Comparison of ENCODE assay signal across 13 cellular contexts in genomic region chrX:2829066-2829430, GRCh38. TPM values are rescaled to one million over a fixed set of nuclear protein-coding genes. Genes with fewer than 3 reads are reported as not detected.
DNase-seq lines count a peak whose midpoint lies in the region; ATAC-seq and TF ChIP-seq lines count a peak whose summit lies in the region.
"Had no signal": no experiment of that assay in that cellular context is flagged by ENCODE, and none has a peak within 500 bp of the region (broad histone marks: within the 10 kb centered on the region; RNA-seq: fewer than 3 reads in every experiment).

No MANE protein-coding gene starts in this region.

- no peak overlapping the region for H3K4me3 Mint-ChIP-seq in activated T-cell treated with anti-CD3 and anti-CD28 coated beads, Interleukin-2, amount 50 U/mL, for 4 hours
- peak overlapping the region; percentile 68 for H3K4me3 Mint-ChIP-seq in mesothelial cell of epicardium
- H3K4me3 Mint-ChIP-seq: activated CD8-positive, alpha-beta T cell treated with anti-CD3 and anti-CD28 coated beads, Interleukin-2, amount 10 ng/mL, durations not matched to agents 7 days and 5 days; memory B cell had no signal

- TF ChIP-seq POLR2A in lower leg skin (IDR thresholded peaks at IDR 0.05), result no peak

- no peak for DNase-seq in activated T-cell treated with anti-CD3 and anti-CD28 coated beads, Interleukin-2, amount 50 U/mL, for 4 hours
- DNase-seq in activated T-cell treated with anti-CD3 and anti-CD28 coated beads, Interleukin-2, amount 50 U/mL, for 1 hour, result no peak
- DNase-seq in mesothelial cell of epicardium (ENCODE audit: low spot score in 2 of 2, unreplicated experiment in 2 of 2), result peak in 1 of 2 experiments; percentile 54
- no peak for DNase-seq in SHP77 (lab: John Stamatoyannopoulos, UW)
- no peak for DNase-seq in lower leg skin (ENCODE audit: low spot score in 2 of 2)
- DNase-seq: activated CD8-positive, alpha-beta T cell treated with anti-CD3 and anti-CD28 coated beads, Interleukin-2, amount 10 ng/mL, durations not matched to agents 7 days and 5 days; central memory CD4-positive, alpha-beta T cell had no signal

- H3K9me3 Mint-ChIP-seq in activated T-cell treated with anti-CD3 and anti-CD28 coated beads, Interleukin-2, amount 50 U/mL, for 4 hours, result no peaks in the 10 kb centered on the region
- H3K9me3 Mint-ChIP-seq in mesothelial cell of epicardium, result no peaks in the 10 kb centered on the region
- H3K9me3 Mint-ChIP-seq: memory B cell had no signal

- H3K27ac Mint-ChIP-seq in mesothelial cell of epicardium, result no peak overlapping the region
- H3K27ac Mint-ChIP-seq: activated CD8-positive, alpha-beta T cell treated with anti-CD3 and anti-CD28 coated beads, Interleukin-2, amount 10 ng/mL, durations not matched to agents 7 days and 5 days; memory B cell had no signal

- no peaks in the 10 kb centered on the region for H3K36me3 Mint-ChIP-seq in activated T-cell treated with anti-CD3 and anti-CD28 coated beads, Interleukin-2, amount 50 U/mL, for 4 hours (ENCODE audit: insufficient read depth)
- H3K36me3 Mint-ChIP-seq in mesothelial cell of epicardium, result peaks cover 14% of the 10 kb centered on the region
- H3K36me3 Mint-ChIP-seq: memory B cell had no signal

- ATAC-seq in activated T-cell treated with anti-CD3 and anti-CD28 coated beads, Interleukin-2, amount 50 U/mL, for 4 hours, result peak; percentile 14 to 25
- no peak for ATAC-seq in GM18520 (IDR thresholded peaks at IDR 0.05; ENCODE audit: unreplicated experiment)
- ATAC-seq: activated CD8-positive, alpha-beta T cell treated with anti-CD3 and anti-CD28 coated beads, Interleukin-2, amount 10 ng/mL, durations not matched to agents 7 days and 5 days had no signal

- H3K27ac ChIP-seq in ectodermal cell (ENCODE audit: insufficient read depth, low read depth, low read length, poor library complexity, severe bottlenecking), result no peak overlapping the region
- no peak overlapping the region for H3K27ac ChIP-seq in urinary bladder (ENCODE audit: low read depth)
- H3K27ac ChIP-seq: C4-2B, KMS-11 had no signal

- H3K27me3 ChIP-seq in ectodermal cell (ENCODE audit: control insufficient read depth, insufficient read depth, low read length, poor library complexity, severe bottlenecking), result no peaks in the 10 kb centered on the region

- no peak for TF ChIP-seq CTCF in mesothelial cell of epicardium (IDR thresholded peaks at IDR 0.05; ENCODE audit: unreplicated experiment)
- no peak for TF ChIP-seq CTCF in lower leg skin (IDR thresholded peaks at IDR 0.05)

- H3K4me1 Mint-ChIP-seq in activated T-cell treated with anti-CD3 and anti-CD28 coated beads, Interleukin-2, amount 50 U/mL, for 4 hours (ENCODE audit: low read depth), result no peaks in the 10 kb centered on the region
- H3K4me1 Mint-ChIP-seq in mesothelial cell of epicardium, result peaks cover 22% of the 10 kb centered on the region
- H3K4me1 Mint-ChIP-seq: memory B cell had no signal

- no peaks in the 10 kb centered on the region for H3K36me3 ChIP-seq in ectodermal cell (ENCODE audit: control insufficient read depth, insufficient read depth, low read length)
- H3K36me3 ChIP-seq in urinary bladder (ENCODE audit: insufficient read depth), result no peaks in the 10 kb centered on the region

- intact Hi-C loops in lower leg skin (cut with DNase I; ENCODE audit: low total_unique reads), result no loop called here

- peaks cover 22% of the 10 kb centered on the region for H3K27me3 Mint-ChIP-seq in activated T-cell treated with anti-CD3 and anti-CD28 coated beads, Interleukin-2, amount 50 U/mL, for 4 hours (ENCODE audit: low read depth)
- no peaks in the 10 kb centered on the region for H3K27me3 Mint-ChIP-seq in mesothelial cell of epicardium (ENCODE audit: low read depth)

- H3K4me1 ChIP-seq in ectodermal cell (ENCODE audit: control insufficient read depth, insufficient read depth, low read length) (no peaks in the 10 kb centered on the region), urinary bladder (ENCODE audit: insufficient read depth) (no peaks in the 10 kb centered on the region)

- WGBS in ectodermal cell, 2 experiments, result 1% methylated on average over 35 of the region's 35 CpGs
- WGBS in urinary bladder, result 2% methylated on average over 32 of the region's 35 CpGs
- 2% methylated on average over 20 of the region's 35 CpGs; no CpG with 5 or more reads in 1 of the 2 donors for WGBS in lower leg skin, 2 donors

- H3K9me3 ChIP-seq in ectodermal cell (ENCODE audit: control insufficient read depth, low read length), result no peaks in the 10 kb centered on the region

- H3K4me3 ChIP-seq in ectodermal cell (ENCODE audit: insufficient read depth, low read depth, low read length), result peak overlapping the region; percentile 49
- H3K4me3 ChIP-seq in urinary bladder (ENCODE audit: low read depth, low read length), result peak overlapping the region; percentile 49
- H3K4me3 ChIP-seq in lower leg skin (ENCODE audit: low read depth, poor library complexity, severe bottlenecking), result no peak overlapping the region

RNA-seq across cellular contexts. Expression of gene GYG2, which starts 0.3 kb away (rescaled TPM):
- not detected for total RNA-seq in activated T-cell treated with anti-CD3 and anti-CD28 coated beads, Interleukin-2, amount 50 U/mL, for 4 hours
- 48.9 TPM for polyA plus RNA-seq in ectodermal cell (2013, experiment 1 of 4)
- polyA plus RNA-seq in ectodermal cell (2013, experiment 2 of 4), result 50.4 TPM
- polyA plus RNA-seq in ectodermal cell (2013, experiment 3 of 4), result 35.1 TPM
- polyA plus RNA-seq in ectodermal cell (2013, experiment 4 of 4), result 35.0 TPM
- 60.8 to 68.1 TPM (median 62.8 TPM) in 3 replicates for total RNA-seq in mesothelial cell of epicardium
- total RNA-seq in urinary bladder, result 5.8 TPM
- 10.3 TPM for polyA plus RNA-seq in urinary bladder
- 1 to 10 TPM; 1.5 to 7.7 (median 5.1) TPM for total RNA-seq in lower leg skin
- total RNA-seq: activated CD8-positive, alpha-beta T cell treated with anti-CD3 and anti-CD28 coated beads, Interleukin-2, amount 10 ng/mL, durations not matched to agents 7 days and 5 days had no signal
